In genomic region chr1:205849619-205850355, GRCh38 we compare ENCODE assay signal across 8 cellular contexts. TPM values are rescaled to one million over a fixed set of nuclear protein-coding genes. Genes with fewer than 3 reads are reported as not detected.
DNase-seq lines count a peak whose midpoint lies in the region; TF ChIP-seq lines count a peak whose summit lies in the region.

Gene PM20D1 (minus strand): TSS chr1:205850132. CDS start chr1:205850072, 60 bp downstream.

- H2AFZ ChIP-seq in GM23248 = peak within 1 kb of the TSS; percentile 88

- H3K36me3 Mint-ChIP-seq in CD14-positive monocyte = no peaks in the 10 kb centered on the region

- no peaks in the 10 kb centered on the region for H3K79me2 ChIP-seq in GM23248 (ENCODE audit: insufficient read depth)

- peaks cover 3 to 11% (median 4%) of the 10 kb centered on the region in 3 donors for H3K27me3 Mint-ChIP-seq in CD14-positive monocyte (ENCODE audit: low read depth in 3 of 3)

- peak within 1 kb of the TSS; percentile 66 for H3K4me2 ChIP-seq in GM23248 (ENCODE audit: unreplicated experiment)

- peak within 1 kb of the TSS; percentile 68 for H3K4me3 ChIP-seq in GM23248
- H3K4me3 ChIP-seq in Peyer's patch = peak within 1 kb of the TSS; percentile 6 to 49 (median 28)
- peak within 1 kb of the TSS; percentile 19 for H3K4me3 ChIP-seq in retinal pigment epithelial cell (ENCODE audit: low read length)
- H3K4me3 ChIP-seq in vagina = peak within 1 kb of the TSS; percentile 45 to 48

- intact Hi-C loops in CD14-positive monocyte (cut with micrococcal nuclease) = no loop called here
- intact Hi-C loops in head of caudate nucleus (cut with DNase I) = no loop called here
- intact Hi-C loops in vagina (cut with DNase I) = no loop called here

- no peaks in the 10 kb centered on the region for H3K27me3 ChIP-seq in GM23248 (replicated peaks; ENCODE audit: insufficient read depth)
- no peaks in the 10 kb centered on the region for H3K27me3 ChIP-seq in Peyer's patch
- H3K27me3 ChIP-seq in vagina = no peaks in the 10 kb centered on the region

- peak; percentile 89 for DNase-seq in CD14-positive monocyte (ENCODE audit: low spot score)
- peak; percentile 89 for DNase-seq in GM23248
- peak; percentile 52 to 93 (median 90) for DNase-seq in Peyer's patch
- peak; percentile 74 for DNase-seq in activated gamma-delta T cell treated with anti-CD3 and anti-CD28 coated beads, Interleukin-2, amount 50 U/mL, for 16 hours (ENCODE audit: low read depth)
- peak in 36 of 42 donors; percentile 13 to 91 (median 72) for DNase-seq in head of caudate nucleus
- DNase-seq in retinal pigment epithelial cell (ENCODE audit: low read depth) = peak; percentile 21
- DNase-seq in vagina (ENCODE audit: extremely low spot score in 2 of 2) = no peak
- DNase-seq in DMS 273 treated with DMSO at 0.1 percent for 48 hours (lab: John Stamatoyannopoulos, UW) = no peak

- in situ Hi-C loops in GM23248 (cut with MboI) = no loop called here

- H3K9me3 ChIP-seq in GM23248 (ENCODE audit: low read depth) (no peaks in the 10 kb centered on the region), Peyer's patch (no peaks in the 10 kb centered on the region), vagina (no peaks in the 10 kb centered on the region)

- TF ChIP-seq POLR2A in Peyer's patch (IDR thresholded peaks at IDR 0.05) (peak in 1 of 2 donors; percentile 21), vagina (IDR thresholded peaks at IDR 0.05) (no peak)

- H3K27ac ChIP-seq in GM23248 (no peak within 1 kb of the TSS), Peyer's patch (peak within 1 kb of the TSS in 2 of 4 donors; percentile 38 to 82), vagina (no peak within 1 kb of the TSS)

- H3K4me1 ChIP-seq in GM23248 (ENCODE audit: insufficient read depth) = no peaks in the 10 kb centered on the region
- no peaks in the 10 kb centered on the region for H3K4me1 ChIP-seq in Peyer's patch
- peaks cover 10% of the 10 kb centered on the region for H3K4me1 ChIP-seq in vagina

- H3K36me3 ChIP-seq in GM23248 (ENCODE audit: low read depth) = no peaks in the 10 kb centered on the region
- H3K36me3 ChIP-seq in Peyer's patch = no peaks in the 10 kb centered on the region
- no peaks in the 10 kb centered on the region for H3K36me3 ChIP-seq in vagina

- H3K4me3 Mint-ChIP-seq in CD14-positive monocyte = peak within 1 kb of the TSS; percentile 88 to 93

- no peaks in the 10 kb centered on the region for H3K9me2 ChIP-seq in GM23248 (ENCODE audit: insufficient read depth)

- WGBS in GM23248 (ENCODE audit: low coverage in 1 of 2, low lambda C conversion rate in 2 of 2, missing lambda C conversion rate in 2 of 2), 2 experiments = 4 to 6% methylated on average over 28 to 39 of the region's 39 CpGs

- no peak within 1 kb of the TSS for H3K9ac ChIP-seq in GM23248

- H3F3A ChIP-seq in GM23248 (ENCODE audit: insufficient read depth) = no peaks in the 10 kb centered on the region

- no peaks in the 10 kb centered on the region for H4K20me1 ChIP-seq in GM23248 (ENCODE audit: insufficient read depth)

- peak within 1 kb of the TSS in 1 of 7 donors; percentile 69 for H3K27ac Mint-ChIP-seq in CD14-positive monocyte

- no peak for TF ChIP-seq CTCF in CD14-positive monocyte (IDR thresholded peaks at IDR 0.05)
- no peak for TF ChIP-seq CTCF in Peyer's patch (IDR thresholded peaks at IDR 0.05)
- TF ChIP-seq CTCF in retinal pigment epithelial cell (conservative IDR thresholded peaks at IDR 0.05; ENCODE audit: low read depth, low read length) = no peak
- TF ChIP-seq CTCF in vagina (IDR thresholded peaks at IDR 0.05) = no peak

- H3K4me1 Mint-ChIP-seq in CD14-positive monocyte = peaks cover 14% of the 10 kb centered on the region

- H3K9me3 Mint-ChIP-seq in CD14-positive monocyte = peaks cover 0 to 10% (median 7%) of the 10 kb centered on the region in 7 donors

RNA-seq across cellular contexts. Expression of gene PM20D1, which starts in this region (rescaled TPM):
- polyA plus RNA-seq in CD14-positive monocyte (not detected), GM23248 (2016; fragmentation: Nextera tagmentation; extraction: Ambion mirVana) (0.11 TPM in 1 of 2 replicates, not detected in the other)
- total RNA-seq in GM23248 (2014; rRNA removed; shearing (Covaris generic)) = 0.22 TPM in 1 of 2 replicates, not detected in the other
- total RNA-seq in Peyer's patch (not detected), vagina (not detected)

Comparison
In these comparisons a context has a peak if more than half of its experiments do, and no peak if none do; other contexts are left out.
1. Peak in DNase-seq in CD14-positive monocyte; RNA of the gene not detected or under 1 TPM.
2. Peak in DNase-seq, H3K4me3 ChIP-seq and H3K4me2 ChIP-seq in GM23248; RNA of the gene not detected or under 1 TPM.
3. Peak in DNase-seq and H3K4me3 ChIP-seq in Peyer's patch; RNA of the gene not detected or under 1 TPM.
4. DNase-seq: peak in activated gamma-delta T cell treated with anti-CD3 and anti-CD28 coated beads, Interleukin-2, amount 50 U/mL, for 16 hours (single experiment), head of caudate nucleus (36 of 42) and retinal pigment epithelial cell (single experiment); none in vagina (0 of 2) and DMS 273 treated with DMSO at 0.1 percent for 48 hours (single experiment).
5. Peak in every context shown above with its lines, with median percentiles within 50 percentile points of each other: H3K4me3 ChIP-seq.